13 cellular contexts compared by ENCODE assay signal in the genomic region with DNA sequence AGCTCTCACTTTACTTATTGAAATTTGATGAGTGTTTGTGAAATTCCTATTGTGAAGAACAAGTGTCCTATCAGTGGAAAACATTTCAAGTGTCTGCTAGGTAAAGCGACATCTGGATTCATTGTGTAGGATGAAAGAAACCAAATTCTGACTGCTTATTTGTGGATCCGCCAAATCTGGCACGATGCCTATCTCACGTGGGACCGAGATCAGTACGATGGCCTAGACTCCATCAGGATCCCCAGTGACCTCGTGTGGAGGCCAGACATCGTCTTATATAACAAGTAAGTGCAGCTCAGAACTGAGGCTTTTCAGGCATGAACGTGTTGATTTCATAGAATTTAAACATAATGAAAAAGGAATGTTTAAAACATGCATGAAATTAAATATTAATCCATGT. TPM values are rescaled to one million over a fixed set of nuclear protein-coding genes. Genes with fewer than 3 reads are reported as not detected.
DNase-seq lines count a peak whose midpoint lies in the region; ATAC-seq and TF ChIP-seq lines count a peak whose summit lies in the region.
"Had no signal": no experiment of that assay in that cellular context is flagged by ENCODE, and none has a peak within 500 bp of the region (broad histone marks: within the 10 kb centered on the region; RNA-seq: fewer than 3 reads in every experiment).

No MANE protein-coding gene starts in this region.

- ATAC-seq in naive thymus-derived CD4-positive, alpha-beta T cell, result no peak
- no peak for ATAC-seq in activated T-cell treated with anti-CD3 and anti-CD28 coated beads, Interleukin-2, amount 50 U/mL, for 4 hours
- no peak for ATAC-seq in HG02623 (IDR thresholded peaks at IDR 0.05; ENCODE audit: unreplicated experiment)

- peaks cover 0 to 3% (median 0%) of the 10 kb centered on the region in 11 donors for H3K9me3 Mint-ChIP-seq in naive thymus-derived CD4-positive, alpha-beta T cell
- no peaks in the 10 kb centered on the region for H3K9me3 Mint-ChIP-seq in activated T-cell treated with anti-CD3 and anti-CD28 coated beads, Interleukin-2, amount 50 U/mL, for 4 hours

- CTCF ChIA-PET in naive thymus-derived CD4-positive, alpha-beta T cell (lab: Charles Lee), result no interaction called here

- peaks cover 0 to under 1% (median 0%) of the 10 kb centered on the region in 5 donors for H3K36me3 Mint-ChIP-seq in naive thymus-derived CD4-positive, alpha-beta T cell
- H3K36me3 Mint-ChIP-seq in activated T-cell treated with anti-CD3 and anti-CD28 coated beads, Interleukin-2, amount 50 U/mL, for 4 hours (ENCODE audit: insufficient read depth), result no peaks in the 10 kb centered on the region

- intact Hi-C loops in naive thymus-derived CD4-positive, alpha-beta T cell (cut with micrococcal nuclease), result no loop called here

- TF ChIP-seq CTCF in GM20000 (IDR thresholded peaks at IDR 0.05; ENCODE audit: extremely low read depth, missing control alignments), result no peak

- peak overlapping the region in 1 of 9 donors; percentile 20 for H3K27ac Mint-ChIP-seq in naive thymus-derived CD4-positive, alpha-beta T cell

- DNase-seq in NCI-H2171 treated with DMSO at 0.1 percent for 48 hours (lab: John Stamatoyannopoulos, UW) (peak; percentile 30), NCI-H2171 (lab: John Stamatoyannopoulos, UW) (no peak), NCI-H2107 (lab: John Stamatoyannopoulos, UW) (peak; percentile 44), NCI-H748 treated with DMSO at 0.1 percent for 48 hours (lab: John Stamatoyannopoulos, UW) (peak; percentile 6), GM20000 (ENCODE audit: low spot score) (no peak)
- DNase-seq in naive thymus-derived CD4-positive, alpha-beta T cell, result no peak
- no peak for DNase-seq in activated T-cell treated with anti-CD3 and anti-CD28 coated beads, Interleukin-2, amount 50 U/mL, for 4 hours
- DNase-seq: GOT3, NCI-H82, SIG-M5 had no signal

- POLR2A ChIA-PET in naive thymus-derived CD4-positive, alpha-beta T cell (lab: Charles Lee), result no interaction called here

- H3K27me3 Mint-ChIP-seq in naive thymus-derived CD4-positive, alpha-beta T cell, result peaks cover 0 to 9% (median 0%) of the 10 kb centered on the region in 5 donors
- peaks cover 3% of the 10 kb centered on the region for H3K27me3 Mint-ChIP-seq in activated T-cell treated with anti-CD3 and anti-CD28 coated beads, Interleukin-2, amount 50 U/mL, for 4 hours (ENCODE audit: low read depth)

- no peaks in the 10 kb centered on the region for H3K9me3 ChIP-seq in naive thymus-derived CD4-positive, alpha-beta T cell (ENCODE audit: control insufficient read depth in 2 of 3, low read length in 3 of 3)

- no peaks in the 10 kb centered on the region for H3K27me3 ChIP-seq in naive thymus-derived CD4-positive, alpha-beta T cell (ENCODE audit: control insufficient read depth in 2 of 2, insufficient read depth in 2 of 2, low read length in 2 of 2)

- H3K4me3 Mint-ChIP-seq in naive thymus-derived CD4-positive, alpha-beta T cell, result no peak overlapping the region
- no peak overlapping the region for H3K4me3 Mint-ChIP-seq in activated T-cell treated with anti-CD3 and anti-CD28 coated beads, Interleukin-2, amount 50 U/mL, for 4 hours

- no peaks in the 10 kb centered on the region for H3K36me3 ChIP-seq in naive thymus-derived CD4-positive, alpha-beta T cell (ENCODE audit: control insufficient read depth in 2 of 3, insufficient read depth in 3 of 3, low read length in 3 of 3)

- no peak overlapping the region for H3K4me3 ChIP-seq in naive thymus-derived CD4-positive, alpha-beta T cell (ENCODE audit: low read length)

- H3K27ac ChIP-seq in naive thymus-derived CD4-positive, alpha-beta T cell (ENCODE audit: low read depth, low read length), result no peak overlapping the region
- H3K27ac ChIP-seq: C4-2B, KMS-11 had no signal

- no peaks in the 10 kb centered on the region for H3K4me1 ChIP-seq in naive thymus-derived CD4-positive, alpha-beta T cell (ENCODE audit: control insufficient read depth in 2 of 2, insufficient read depth in 2 of 2, low read length in 2 of 2)

- H3K4me1 Mint-ChIP-seq in naive thymus-derived CD4-positive, alpha-beta T cell, result peaks cover 0 to 11% (median 0%) of the 10 kb centered on the region in 7 donors
- H3K4me1 Mint-ChIP-seq in activated T-cell treated with anti-CD3 and anti-CD28 coated beads, Interleukin-2, amount 50 U/mL, for 4 hours (ENCODE audit: low read depth), result no peaks in the 10 kb centered on the region

RNA-seq across cellular contexts. Expression of gene CHRNA9, which starts 1.9 kb away (rescaled TPM):
- total RNA-seq in naive thymus-derived CD4-positive, alpha-beta T cell, result under 1 TPM in 3 of 5 experiments, not detected in 2; 0.30 to 0.46 (median 0.32) TPM
- 1 to 10 TPM in 1 of 2 donors, not detected in 1; 1.1 TPM for polyA plus RNA-seq in naive thymus-derived CD4-positive, alpha-beta T cell
- total RNA-seq in activated T-cell treated with anti-CD3 and anti-CD28 coated beads, Interleukin-2, amount 50 U/mL, for 4 hours, result not detected

Comparison
In these comparisons a context has a peak if more than half of its experiments do, and no peak if none do; other contexts are left out.
1. DNase-seq: peak in NCI-H2171 treated with DMSO at 0.1 percent for 48 hours (single experiment), NCI-H2107 (single experiment) and NCI-H748 treated with DMSO at 0.1 percent for 48 hours (single experiment); none in NCI-H2171 (single experiment), naive thymus-derived CD4-positive, alpha-beta T cell (0 of 9), activated T-cell treated with anti-CD3 and anti-CD28 coated beads, Interleukin-2, amount 50 U/mL, for 4 hours (single experiment) and GM20000 (single experiment).